In genomic region chr11:19658344-19658743, GRCh38 we compare ENCODE assay signal across 1 cellular context.
TF ChIP-seq lines count a peak whose summit lies in the region.

No MANE protein-coding gene starts in this region.

TF ChIP-seq in K562, 482 proteins besides CTCF, POLR2A, EP300 and RAD21 (continued from another document):
- no peak for TF ChIP-seq PRDM10 (IDR thresholded peaks at IDR 0.05; ENCODE audit: partially characterized antibody)
